Comparison of ENCODE assay signal across 1 cellular context in the genomic region with DNA sequence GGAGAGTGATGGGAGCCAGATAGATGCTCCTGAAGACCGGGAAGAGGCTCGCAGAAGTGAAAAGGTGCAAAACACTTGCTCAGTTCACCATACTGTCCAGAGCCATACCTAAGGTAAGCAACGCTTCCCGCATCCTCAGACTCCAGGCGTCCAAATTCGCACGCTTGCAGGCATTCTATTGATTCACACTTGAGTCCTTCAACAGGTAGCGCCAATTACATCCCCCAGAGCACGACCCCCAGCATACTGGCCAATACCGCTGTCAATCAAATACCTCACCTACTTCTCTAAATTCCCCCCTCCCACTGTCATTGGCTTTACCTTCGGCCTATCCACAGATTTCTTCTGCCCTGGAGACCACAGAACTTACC.
A peak's percentile ranks its signal among the peaks of the same experiment; 100 is the strongest.
TF ChIP-seq lines count a peak whose summit lies in the region.

No MANE protein-coding gene starts in this region.

TF ChIP-seq in H1, 55 proteins besides CTCF, POLR2A, EP300 and RAD21 (continued from another document):
- TF ChIP-seq, protein P1, sequence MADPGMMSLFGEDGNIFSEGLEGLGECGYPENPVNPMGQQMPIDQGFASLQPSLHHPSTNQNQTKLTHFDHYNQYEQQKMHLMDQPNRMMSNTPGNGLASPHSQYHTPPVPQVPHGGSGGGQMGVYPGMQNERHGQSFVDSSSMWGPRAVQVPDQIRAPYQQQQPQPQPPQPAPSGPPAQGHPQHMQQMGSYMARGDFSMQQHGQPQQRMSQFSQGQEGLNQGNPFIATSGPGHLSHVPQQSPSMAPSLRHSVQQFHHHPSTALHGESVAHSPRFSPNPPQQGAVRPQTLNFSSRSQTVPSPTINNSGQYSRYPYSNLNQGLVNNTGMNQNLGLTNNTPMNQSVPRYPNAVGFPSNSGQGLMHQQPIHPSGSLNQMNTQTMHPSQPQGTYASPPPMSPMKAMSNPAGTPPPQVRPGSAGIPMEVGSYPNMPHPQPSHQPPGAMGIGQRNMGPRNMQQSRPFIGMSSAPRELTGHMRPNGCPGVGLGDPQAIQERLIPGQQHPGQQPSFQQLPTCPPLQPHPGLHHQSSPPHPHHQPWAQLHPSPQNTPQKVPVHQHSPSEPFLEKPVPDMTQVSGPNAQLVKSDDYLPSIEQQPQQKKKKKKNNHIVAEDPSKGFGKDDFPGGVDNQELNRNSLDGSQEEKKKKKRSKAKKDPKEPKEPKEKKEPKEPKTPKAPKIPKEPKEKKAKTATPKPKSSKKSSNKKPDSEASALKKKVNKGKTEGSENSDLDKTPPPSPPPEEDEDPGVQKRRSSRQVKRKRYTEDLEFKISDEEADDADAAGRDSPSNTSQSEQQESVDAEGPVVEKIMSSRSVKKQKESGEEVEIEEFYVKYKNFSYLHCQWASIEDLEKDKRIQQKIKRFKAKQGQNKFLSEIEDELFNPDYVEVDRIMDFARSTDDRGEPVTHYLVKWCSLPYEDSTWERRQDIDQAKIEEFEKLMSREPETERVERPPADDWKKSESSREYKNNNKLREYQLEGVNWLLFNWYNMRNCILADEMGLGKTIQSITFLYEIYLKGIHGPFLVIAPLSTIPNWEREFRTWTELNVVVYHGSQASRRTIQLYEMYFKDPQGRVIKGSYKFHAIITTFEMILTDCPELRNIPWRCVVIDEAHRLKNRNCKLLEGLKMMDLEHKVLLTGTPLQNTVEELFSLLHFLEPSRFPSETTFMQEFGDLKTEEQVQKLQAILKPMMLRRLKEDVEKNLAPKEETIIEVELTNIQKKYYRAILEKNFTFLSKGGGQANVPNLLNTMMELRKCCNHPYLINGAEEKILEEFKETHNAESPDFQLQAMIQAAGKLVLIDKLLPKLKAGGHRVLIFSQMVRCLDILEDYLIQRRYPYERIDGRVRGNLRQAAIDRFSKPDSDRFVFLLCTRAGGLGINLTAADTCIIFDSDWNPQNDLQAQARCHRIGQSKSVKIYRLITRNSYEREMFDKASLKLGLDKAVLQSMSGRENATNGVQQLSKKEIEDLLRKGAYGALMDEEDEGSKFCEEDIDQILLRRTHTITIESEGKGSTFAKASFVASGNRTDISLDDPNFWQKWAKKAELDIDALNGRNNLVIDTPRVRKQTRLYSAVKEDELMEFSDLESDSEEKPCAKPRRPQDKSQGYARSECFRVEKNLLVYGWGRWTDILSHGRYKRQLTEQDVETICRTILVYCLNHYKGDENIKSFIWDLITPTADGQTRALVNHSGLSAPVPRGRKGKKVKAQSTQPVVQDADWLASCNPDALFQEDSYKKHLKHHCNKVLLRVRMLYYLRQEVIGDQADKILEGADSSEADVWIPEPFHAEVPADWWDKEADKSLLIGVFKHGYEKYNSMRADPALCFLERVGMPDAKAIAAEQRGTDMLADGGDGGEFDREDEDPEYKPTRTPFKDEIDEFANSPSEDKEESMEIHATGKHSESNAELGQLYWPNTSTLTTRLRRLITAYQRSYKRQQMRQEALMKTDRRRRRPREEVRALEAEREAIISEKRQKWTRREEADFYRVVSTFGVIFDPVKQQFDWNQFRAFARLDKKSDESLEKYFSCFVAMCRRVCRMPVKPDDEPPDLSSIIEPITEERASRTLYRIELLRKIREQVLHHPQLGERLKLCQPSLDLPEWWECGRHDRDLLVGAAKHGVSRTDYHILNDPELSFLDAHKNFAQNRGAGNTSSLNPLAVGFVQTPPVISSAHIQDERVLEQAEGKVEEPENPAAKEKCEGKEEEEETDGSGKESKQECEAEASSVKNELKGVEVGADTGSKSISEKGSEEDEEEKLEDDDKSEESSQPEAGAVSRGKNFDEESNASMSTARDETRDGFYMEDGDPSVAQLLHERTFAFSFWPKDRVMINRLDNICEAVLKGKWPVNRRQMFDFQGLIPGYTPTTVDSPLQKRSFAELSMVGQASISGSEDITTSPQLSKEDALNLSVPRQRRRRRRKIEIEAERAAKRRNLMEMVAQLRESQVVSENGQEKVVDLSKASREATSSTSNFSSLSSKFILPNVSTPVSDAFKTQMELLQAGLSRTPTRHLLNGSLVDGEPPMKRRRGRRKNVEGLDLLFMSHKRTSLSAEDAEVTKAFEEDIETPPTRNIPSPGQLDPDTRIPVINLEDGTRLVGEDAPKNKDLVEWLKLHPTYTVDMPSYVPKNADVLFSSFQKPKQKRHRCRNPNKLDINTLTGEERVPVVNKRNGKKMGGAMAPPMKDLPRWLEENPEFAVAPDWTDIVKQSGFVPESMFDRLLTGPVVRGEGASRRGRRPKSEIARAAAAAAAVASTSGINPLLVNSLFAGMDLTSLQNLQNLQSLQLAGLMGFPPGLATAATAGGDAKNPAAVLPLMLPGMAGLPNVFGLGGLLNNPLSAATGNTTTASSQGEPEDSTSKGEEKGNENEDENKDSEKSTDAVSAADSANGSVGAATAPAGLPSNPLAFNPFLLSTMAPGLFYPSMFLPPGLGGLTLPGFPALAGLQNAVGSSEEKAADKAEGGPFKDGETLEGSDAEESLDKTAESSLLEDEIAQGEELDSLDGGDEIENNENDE (IDR thresholded peaks at IDR 0.05; ENCODE audit: insufficient replicate concordance, low read length): no peak
- TF ChIP-seq TEAD4 (IDR thresholded peaks at IDR 0.05; ENCODE audit: low read depth, low read length): peak; percentile 61; the same call in 1 of the 2 replicates
- TF ChIP-seq CHD2 (IDR thresholded peaks at IDR 0.05; ENCODE audit: low read length): peak; percentile 51; the same call in 1 of the 2 replicates
- TF ChIP-seq SIN3A (conservative IDR thresholded peaks at IDR 0.05 in 1 of 2, IDR thresholded peaks at IDR 0.05 in 1 of 2; ENCODE audit: low read depth in 1 of 2, low read length in 2 of 2): peak in 1 of 2 experiments; percentile 19; a peak in 1 of 4 replicates
- TF ChIP-seq SP1 (IDR thresholded peaks at IDR 0.05; ENCODE audit: low read depth, low read length): peak; percentile 92
- TF ChIP-seq JUND (IDR thresholded peaks at IDR 0.05; ENCODE audit: low read length): no peak
- no peak for TF ChIP-seq EZH2 (IDR thresholded peaks at IDR 0.05; ENCODE audit: low read depth, low read length, severe bottlenecking)
